ENCODE assay signal across 30 cellular contexts in the genomic region with DNA sequence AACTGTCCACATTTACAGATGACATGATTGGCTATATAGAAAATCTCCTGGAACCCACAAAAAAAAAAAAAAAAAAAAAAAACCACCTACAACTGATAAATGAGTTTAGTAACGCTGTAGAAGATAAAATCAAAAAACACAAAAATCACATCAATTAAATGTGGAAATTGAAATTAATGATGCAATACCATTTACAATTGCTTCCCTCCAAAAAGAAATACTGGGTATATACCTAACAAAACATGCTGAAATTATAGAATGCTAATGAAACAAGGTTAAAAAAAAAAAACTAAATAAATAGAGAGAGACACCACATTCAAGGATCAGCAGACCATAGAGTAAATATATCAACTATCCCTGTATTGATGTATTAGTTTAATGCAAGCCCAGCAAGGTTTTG.
"Had no signal": no experiment of that assay in that cellular context is flagged by ENCODE, and none has a peak within 500 bp of the region (broad histone marks: within the 10 kb centered on the region; RNA-seq: fewer than 3 reads in every experiment).

No MANE protein-coding gene starts in this region.

- H3K4me3 ChIP-seq: neural progenitor cell, ovary, psoas muscle, skin epidermis, smooth muscle cell, spleen, stomach, thoracic aorta, thyroid gland, tibial nerve, upper lobe of left lung, vagina had no signal

- H3K4me3 Mint-ChIP-seq: natural killer cell; nephron; neural progenitor cell; stimulated activated memory B cell treated with anti-CD40 and anti-IgM and Interleukin-4, amounts not matched to agents 10 μg/mL and 1 μg/mL and 100 μg/mL, for 72 hours; stimulated activated naive CD8-positive, alpha-beta T cell treated with anti-CD3 and anti-CD28 coated beads, Interleukin-15, Interleukin-2, amounts not matched to agents 100 ng/mL and 50 ng/mL, for 24 hours had no signal

- H3K27ac ChIP-seq: neural progenitor cell, ovary, parathyroid adenoma, psoas muscle, skin epidermis, spleen, stomach, thoracic aorta, thyroid gland, tibial nerve, upper lobe of left lung, vagina had no signal

- H2AFZ ChIP-seq: neural progenitor cell, parathyroid adenoma had no signal

- DNase-seq: natural killer cell; occipital lobe; ovary; posterior cingulate gyrus; psoas muscle; right cardiac atrium; spleen; stimulated activated CD4-positive, alpha-beta T cell treated with anti-CD3 and anti-CD28 coated beads, Interleukin-12 subunit alpha, Interleukin-12 subunit beta, amount 100 ng/mL, for 4 hours; stimulated activated CD4-positive, alpha-beta T cell treated with anti-CD3 and anti-CD28 coated beads, Interleukin-1b, Interleukin-23, amount 100 ng/mL, for 48 hours; stimulated activated CD4-positive, alpha-beta T cell treated with anti-CD3 and anti-CD28 coated beads, Interleukin-4, amount 100 ng/mL, for 1 hour; stimulated activated CD4-positive, alpha-beta T cell treated with anti-CD3 and anti-CD28 coated beads, Interleukin-4, amount 100 ng/mL, for 4 hours; stimulated activated CD8-positive, alpha-beta memory T cell treated with anti-CD3 and anti-CD28 coated beads, Interleukin-4, amount 100 ng/mL, for 48 hours; stimulated activated naive CD4-positive, alpha-beta T cell treated with Interleukin-2 at 50 U/mL for 16 hours; stomach; thyroid gland; trophoblast cell; upper lobe of left lung had no signal

- H3K9me3 Mint-ChIP-seq: natural killer cell; nephron; neural progenitor cell; stimulated activated memory B cell treated with anti-CD40 and anti-IgM and Interleukin-4, amounts not matched to agents 10 μg/mL and 1 μg/mL and 100 μg/mL, for 72 hours; stimulated activated naive CD8-positive, alpha-beta T cell treated with anti-CD3 and anti-CD28 coated beads, Interleukin-15, Interleukin-2, amounts not matched to agents 100 ng/mL and 50 ng/mL, for 24 hours had no signal

- H3K4me1 Mint-ChIP-seq: natural killer cell; nephron; neural progenitor cell; stimulated activated memory B cell treated with anti-CD40 and anti-IgM and Interleukin-4, amounts not matched to agents 10 μg/mL and 1 μg/mL and 100 μg/mL, for 72 hours had no signal

- H3K4me1 ChIP-seq: psoas muscle, spleen, stomach, thyroid gland, tibial nerve, upper lobe of left lung, vagina had no signal

- H3K36me3 ChIP-seq: neural progenitor cell, ovary, stomach, thoracic aorta, thyroid gland, tibial nerve, upper lobe of left lung, vagina had no signal

- H3K9ac ChIP-seq: neural progenitor cell, parathyroid adenoma had no signal

- FAIRE-seq: urothelium cell line had no signal

- H3K36me3 Mint-ChIP-seq: natural killer cell had no signal

- H3K27me3 ChIP-seq: neural progenitor cell, ovary, spleen, stomach, thyroid gland, tibial nerve, upper lobe of left lung, vagina had no signal

- ATAC-seq: natural killer cell; psoas muscle; right cardiac atrium; sciatic nerve; stimulated activated memory B cell treated with anti-CD40 and anti-IgM and Interleukin-4, amounts not matched to agents 10 μg/mL and 1 μg/mL and 100 μg/mL, for 72 hours had no signal

- H3K27ac Mint-ChIP-seq: natural killer cell; nephron; neural progenitor cell; progenitor cell of endocrine pancreas; stimulated activated memory B cell treated with anti-CD40 and anti-IgM and Interleukin-4, amounts not matched to agents 10 μg/mL and 1 μg/mL and 100 μg/mL, for 72 hours; stimulated activated naive CD8-positive, alpha-beta T cell treated with anti-CD3 and anti-CD28 coated beads, Interleukin-15, Interleukin-2, amounts not matched to agents 100 ng/mL and 50 ng/mL, for 24 hours had no signal

- H3K79me2 ChIP-seq: parathyroid adenoma had no signal

- H3K9me3 ChIP-seq: ovary, psoas muscle, spleen, stomach, thoracic aorta, thyroid gland, tibial nerve, upper lobe of left lung, vagina had no signal

- H3K4me2 ChIP-seq: neural progenitor cell, smooth muscle cell had no signal

- H3K27me3 Mint-ChIP-seq: progenitor cell of endocrine pancreas; stimulated activated memory B cell treated with anti-CD40 and anti-IgM and Interleukin-4, amounts not matched to agents 10 μg/mL and 1 μg/mL and 100 μg/mL, for 72 hours; stimulated activated naive CD8-positive, alpha-beta T cell treated with anti-CD3 and anti-CD28 coated beads, Interleukin-15, Interleukin-2, amounts not matched to agents 100 ng/mL and 50 ng/mL, for 24 hours had no signal
